ENCODE assay signal across 30 cellular contexts in the genomic region with DNA sequence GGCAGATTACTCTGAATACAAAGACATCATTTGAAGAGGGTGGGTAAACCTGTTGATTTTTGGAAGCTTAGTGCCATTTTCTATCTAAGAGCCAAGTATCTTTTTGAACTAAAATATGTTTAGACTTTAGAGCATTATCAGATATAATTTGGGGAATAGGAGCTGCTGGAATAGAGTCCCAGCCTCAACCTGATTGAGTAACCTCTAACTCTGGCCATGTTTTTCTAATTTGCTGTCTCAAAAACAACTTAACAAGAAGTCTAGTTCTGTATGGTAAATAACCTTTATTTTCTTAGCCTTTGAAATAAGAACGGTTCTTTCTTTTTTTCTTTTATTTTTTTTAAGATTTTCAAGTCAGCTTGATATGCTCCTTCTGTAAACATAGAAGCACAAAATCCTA.
"Had no signal": no experiment of that assay in that cellular context is flagged by ENCODE, and none has a peak within 500 bp of the region (broad histone marks: within the 10 kb centered on the region; RNA-seq: fewer than 3 reads in every experiment).

No MANE protein-coding gene starts in this region.

- H3K4me1 ChIP-seq: adrenal gland, body of pancreas, esophagus squamous epithelium, gastroesophageal sphincter had no signal

- H3K9me3 ChIP-seq: adrenal gland, body of pancreas, esophagus squamous epithelium, gastroesophageal sphincter had no signal

- H3K27ac ChIP-seq: adrenal gland, body of pancreas, epithelial cell of prostate, esophagus squamous epithelium, gastroesophageal sphincter had no signal

- FAIRE-seq: colon, endothelial cell of umbilical vein had no signal

- H3K4me3 ChIP-seq: adrenal gland, body of pancreas, esophagus squamous epithelium, gastroesophageal sphincter had no signal

- H3K27me3 ChIP-seq: adrenal gland, body of pancreas, esophagus squamous epithelium, gastroesophageal sphincter had no signal

- H3K36me3 ChIP-seq: adrenal gland, esophagus squamous epithelium had no signal

- DNase-seq: activated CD4-positive, alpha-beta T cell treated with anti-CD3 and anti-CD28 coated beads for 1 hour; activated CD4-positive, alpha-beta T cell treated with anti-CD3 and anti-CD28 coated beads for 4 hours; activated CD4-positive, alpha-beta T cell treated with anti-CD3 and anti-CD28 coated beads, Interleukin-2, amount 10 ng/mL, durations not matched to agents 7 days and 5 days; activated CD4-positive, alpha-beta T cell treated with anti-CD3 and anti-CD28 coated beads, Interleukin-2, amount 50 U/mL, for 4 hours; activated CD4-positive, CD25-positive, alpha-beta regulatory T cell; activated CD8-positive, alpha-beta memory T cell treated with anti-CD3 and anti-CD28 coated beads for 24 hours; activated effector memory CD4-positive, alpha-beta T cell treated with Interleukin-2 at 50 U/mL for 16 hours; activated gamma-delta T cell treated with Interleukin-2 at 50 U/mL for 16 hours; activated naive CD4-positive, alpha-beta T cell treated with anti-CD3 and anti-CD28 coated beads, Interleukin-2, amount 50 U/mL, for 16 hours; activated naive CD4-positive, alpha-beta T cell treated with Interleukin-2 at 50 U/mL for 16 hours; activated T-cell treated with anti-CD3 and anti-CD28 coated beads, Interleukin-2, amount 50 U/mL, for 4 hours; adrenal gland; aorta; body of pancreas; caudate nucleus; cortex of kidney; dermis blood vessel endothelial cell; effector CD4-positive, alpha-beta T cell; effector memory CD8-positive, alpha-beta T cell; esophagus squamous epithelium; foreskin melanocyte; head of caudate nucleus; hippocampal formation; T-helper 1 cell; T-helper 17 cell; T1000 had no signal
